ENCODE assay signal across 8 cellular contexts in the genomic region with DNA sequence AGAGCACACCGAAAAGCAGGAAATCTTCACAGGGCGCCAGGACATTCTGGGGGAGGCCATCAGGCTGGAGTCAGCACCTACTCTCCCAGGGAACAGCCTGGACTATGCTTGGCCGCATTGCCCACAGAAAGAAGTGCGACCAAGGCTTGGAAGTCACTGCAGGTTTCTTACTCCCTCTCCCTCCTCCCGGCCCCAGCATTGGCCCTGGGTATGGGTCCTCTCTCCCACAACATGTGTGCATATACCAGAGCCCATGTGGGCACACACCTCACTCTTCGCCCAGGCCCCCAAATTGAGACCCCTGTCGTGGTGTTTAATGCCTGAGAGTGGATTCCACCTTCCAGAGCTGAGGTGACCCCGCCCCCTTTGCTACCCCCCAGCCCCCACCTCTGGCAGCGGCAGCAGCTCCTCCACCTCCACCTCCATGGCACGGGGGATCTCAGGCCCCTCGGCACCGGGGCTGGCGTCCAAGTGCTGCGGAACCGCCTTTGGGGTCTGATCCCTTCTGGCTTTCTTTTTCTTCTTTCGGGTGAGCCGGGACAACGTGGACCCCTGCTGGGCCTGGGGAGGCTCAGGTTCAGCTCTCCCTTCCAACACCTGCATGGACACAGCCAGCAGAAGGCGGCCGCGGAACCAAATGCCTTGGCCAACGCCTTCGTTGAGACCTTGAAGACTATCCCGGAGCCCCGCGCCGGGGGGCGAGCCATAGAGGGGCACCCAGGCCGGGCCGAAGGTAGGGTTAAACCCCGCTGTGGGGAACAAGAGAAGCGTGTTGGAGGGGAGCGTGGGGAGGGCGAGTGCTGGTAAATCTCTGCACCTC. TPM values are rescaled to one million over a fixed set of nuclear protein-coding genes. Genes with fewer than 3 reads are reported as not detected.
DNase-seq lines count a peak whose midpoint lies in the region; ATAC-seq, FAIRE-seq and TF ChIP-seq lines count a peak whose summit lies in the region.

No MANE protein-coding gene starts in this region.

- FAIRE-seq in astrocyte (lab: Jason Lieb, UNC) (no peak), kidney (lab: Jason Lieb, UNC) (no peak), GM19239 (lab: Jason Lieb, UNC) (no peak)

- DNase-seq in GM03348 (ENCODE audit: low spot score) (peak; percentile 2), astrocyte (ENCODE audit: low read depth) (no peak), kidney (peak; percentile 76), glutamatergic neuron (no peak), GM19239 (ENCODE audit: insufficient read length, low spot score) (no peak), NCI-H748 treated with DMSO at 0.1 percent for 48 hours (lab: John Stamatoyannopoulos, UW) (no peak)

- H3K9me3 ChIP-seq in astrocyte (ENCODE audit: insufficient read depth, low read depth, low read length) (no peaks in the 10 kb centered on the region), kidney (ENCODE audit: control insufficient read depth in 1 of 2, low read length in 2 of 2) (no peaks in the 10 kb centered on the region)

- H3K4me1 ChIP-seq in astrocyte (ENCODE audit: insufficient read depth, low read length) (peaks cover 11% of the 10 kb centered on the region), kidney (ENCODE audit: control insufficient read depth in 1 of 2, insufficient read depth in 1 of 2, low read depth in 1 of 2, low read length in 2 of 2) (peaks cover 4% of the 10 kb centered on the region in 2 donors)

- peak overlapping the region; percentile 88 for H3K4me2 ChIP-seq in astrocyte (ENCODE audit: low read length)

- intact Hi-C loops in kidney (cut with DNase I): no loop called here

- H3K27me3 ChIP-seq in astrocyte (ENCODE audit: insufficient read depth, low read length): peaks cover 27% of the 10 kb centered on the region

- H3K36me3 Mint-ChIP-seq in astrocyte (ENCODE audit: low read depth, unreplicated experiment): peaks cover 2% of the 10 kb centered on the region
- no peaks in the 10 kb centered on the region for H3K36me3 Mint-ChIP-seq in glutamatergic neuron (ENCODE audit: unreplicated experiment)

- H3K4me1 Mint-ChIP-seq in astrocyte (ENCODE audit: low read depth, unreplicated experiment) (peaks cover 3% of the 10 kb centered on the region), glutamatergic neuron (ENCODE audit: low read depth, unreplicated experiment) (peaks cover 4% of the 10 kb centered on the region)

- H3K4me3 ChIP-seq in astrocyte (ENCODE audit: insufficient read depth, low read depth, low read length): peak overlapping the region; percentile 51
- peak overlapping the region; percentile 36 to 61 for H3K4me3 ChIP-seq in kidney (ENCODE audit: low read length in 2 of 2)
- H3K4me3 ChIP-seq in skin epidermis: peak overlapping the region in 6 of 7 experiments; percentile 16 to 45 (median 28)

- H3K79me2 ChIP-seq in astrocyte (ENCODE audit: insufficient read depth, low read length): no peaks in the 10 kb centered on the region

- peak overlapping the region; percentile 79 for H2AFZ ChIP-seq in astrocyte (ENCODE audit: low read depth, low read length)

- peaks cover 72% of the 10 kb centered on the region for H3K27me3 Mint-ChIP-seq in astrocyte (ENCODE audit: low read depth, unreplicated experiment)
- peaks cover 14% of the 10 kb centered on the region for H3K27me3 Mint-ChIP-seq in glutamatergic neuron (ENCODE audit: unreplicated experiment)

- H3K9ac ChIP-seq in astrocyte (ENCODE audit: low read length) (peak overlapping the region; percentile 50), kidney (ENCODE audit: low read length in 2 of 2) (peak overlapping the region in 1 of 2 donors; percentile 26)

- no peak overlapping the region for H3K4me3 Mint-ChIP-seq in astrocyte (ENCODE audit: unreplicated experiment)
- no peak overlapping the region for H3K4me3 Mint-ChIP-seq in glutamatergic neuron (ENCODE audit: unreplicated experiment)

- TF ChIP-seq CTCF in astrocyte (IDR thresholded peaks at IDR 0.05; ENCODE audit: insufficient read depth, low read depth, low read length) (no peak), kidney (IDR thresholded peaks at IDR 0.05; ENCODE audit: borderline replicate concordance, extremely low read depth, insufficient read depth) (no peak), glutamatergic neuron (IDR thresholded peaks at IDR 0.05; ENCODE audit: partially characterized antibody, unreplicated experiment) (no peak)

- H3K36me3 ChIP-seq in astrocyte (ENCODE audit: insufficient read depth, low read length) (no peaks in the 10 kb centered on the region), kidney (ENCODE audit: control insufficient read depth in 1 of 2, insufficient read depth in 2 of 2, low read length in 2 of 2) (no peaks in the 10 kb centered on the region)

- no peak for ATAC-seq in GM19324 (IDR thresholded peaks at IDR 0.05; ENCODE audit: low FRiP score, unreplicated experiment)

- H3K27ac Mint-ChIP-seq in astrocyte (ENCODE audit: unreplicated experiment) (no peak overlapping the region), glutamatergic neuron (ENCODE audit: unreplicated experiment) (no peak overlapping the region)

- H3K27ac ChIP-seq in astrocyte (ENCODE audit: low read depth, low read length) (no peak overlapping the region), kidney (ENCODE audit: low read depth in 2 of 2, low read length in 2 of 2) (no peak overlapping the region), skin epidermis (no peak overlapping the region)

- peaks cover 13% of the 10 kb centered on the region for H3K9me3 Mint-ChIP-seq in astrocyte (ENCODE audit: unreplicated experiment)
- H3K9me3 Mint-ChIP-seq in glutamatergic neuron (ENCODE audit: unreplicated experiment): peaks cover 11% of the 10 kb centered on the region

- no peaks in the 10 kb centered on the region for H4K20me1 ChIP-seq in astrocyte (ENCODE audit: insufficient read depth, low read length)

RNA-seq across cellular contexts. Expression of a gene that starts 15.2 kb away (rescaled TPM):
- total RNA-seq in astrocyte (1.2 TPM in 2 replicates), kidney (16.0 TPM), glutamatergic neuron (ENCODE audit: unreplicated experiment) (5.0 TPM)
- 13.1 TPM for polyA plus RNA-seq in kidney (ENCODE audit: insufficient read depth, low read depth, low replicate concordance)

RNA-seq across cellular contexts. Expression of a gene that starts 58.5 kb away (rescaled TPM):
- total RNA-seq in astrocyte (198 and 205 TPM in 2 replicates), kidney (230 TPM), glutamatergic neuron (ENCODE audit: unreplicated experiment) (233 TPM)
- polyA plus RNA-seq in kidney (ENCODE audit: insufficient read depth, low read depth, low replicate concordance): 371 TPM

Comparison
In these comparisons a context has a peak if more than half of its experiments do, and no peak if none do; other contexts are left out.
1. DNase-seq: peak in GM03348 (single experiment) and kidney (single experiment); none in astrocyte (single experiment), glutamatergic neuron (single experiment), GM19239 (single experiment) and NCI-H748 treated with DMSO at 0.1 percent for 48 hours (single experiment).
2. Peak in every context shown above with its lines, with median percentiles within 50 percentile points of each other: H3K4me3 ChIP-seq.